Comparison of ENCODE assay signal across 9 cellular contexts in genomic region chr7:102610996-102611685, GRCh38. TPM values are rescaled to one million over a fixed set of nuclear protein-coding genes. Genes with fewer than 3 reads are reported as not detected.
DNase-seq lines count a peak whose midpoint lies in the region; ATAC-seq, FAIRE-seq and TF ChIP-seq lines count a peak whose summit lies in the region.
"Not testable (repeated sequence)": the region's sequence is repeated elsewhere in the genome, so short reads cannot be mapped to it uniquely, and the experiment has no call there.
"Had no signal": no experiment of that assay in that cellular context is flagged by ENCODE, and none has a peak within 500 bp of the region (broad histone marks: within the 10 kb centered on the region; RNA-seq: fewer than 3 reads in every experiment).

No MANE protein-coding gene starts in this region.

- H3K27me3 Mint-ChIP-seq in activated T-helper 17 cell treated with anti-CD3 and anti-CD28 coated beads, Interleukin-2, amount 50 U/mL, for 72 hours; stimulated activated memory B cell treated with anti-CD40 and anti-IgM and Interleukin-4, amounts not matched to agents 10 μg/mL and 1 μg/mL and 100 μg/mL, for 72 hours: not testable (repeated sequence)

- FAIRE-seq in GM18507 (lab: Jason Lieb, UNC): peak; percentile 73

- RAD21 ChIA-PET in HCT116 (lab: Charles Lee; ENCODE audit: low non-redundant PET in 1 of 2, low total read pairs in 2 of 2, uncharacterized antibody in 2 of 2, unreplicated experiment in 2 of 2): not testable (repeated sequence)

- not testable (repeated sequence) for H3K27ac ChIP-seq in HCT116 (ENCODE audit: low read depth, low read length)

- H2AFZ ChIP-seq in HCT116 (ENCODE audit: low read depth, low read length, poor library complexity, severe bottlenecking): not testable (repeated sequence)

- H3K4me3 ChIP-seq in HCT116 (replicated peaks in 1 of 2; ENCODE audit: low read depth in 1 of 2, low read length in 2 of 2): not testable (repeated sequence)

- H3K27me3 ChIP-seq in HCT116 (ENCODE audit: insufficient read depth, low read length): not testable (repeated sequence)

- H4K20me1 ChIP-seq in HCT116 (ENCODE audit: insufficient read depth): not testable (repeated sequence)

- not testable (repeated sequence) for DNase-seq in GM18507 (ENCODE audit: extremely low spot score, insufficient read length, low read depth); HCT116 (ENCODE audit: low read depth, low spot score); left colon

- H3K4me1 Mint-ChIP-seq in activated T-helper 17 cell treated with anti-CD3 and anti-CD28 coated beads, Interleukin-2, amount 50 U/mL, for 72 hours; stimulated activated memory B cell treated with anti-CD40 and anti-IgM and Interleukin-4, amounts not matched to agents 10 μg/mL and 1 μg/mL and 100 μg/mL, for 72 hours: not testable (repeated sequence)

- H3K4me3 Mint-ChIP-seq in activated T-helper 17 cell treated with anti-CD3 and anti-CD28 coated beads, Interleukin-2, amount 50 U/mL, for 72 hours; stimulated activated memory B cell treated with anti-CD40 and anti-IgM and Interleukin-4, amounts not matched to agents 10 μg/mL and 1 μg/mL and 100 μg/mL, for 72 hours: not testable (repeated sequence)

- not testable (repeated sequence) for TF ChIP-seq RAD21 in HCT116 (IDR thresholded peaks at IDR 0.05; ENCODE audit: low read depth)

- intact Hi-C loops in HCT116 (cut with micrococcal nuclease); left colon (cut with DNase I, micrococcal nuclease): not testable (repeated sequence)

- not testable (repeated sequence) for H3K36me3 Mint-ChIP-seq in activated T-helper 17 cell treated with anti-CD3 and anti-CD28 coated beads, Interleukin-2, amount 50 U/mL, for 72 hours (ENCODE audit: low read depth); stimulated activated memory B cell treated with anti-CD40 and anti-IgM and Interleukin-4, amounts not matched to agents 10 μg/mL and 1 μg/mL and 100 μg/mL, for 72 hours

- not testable (repeated sequence) for H3K27ac Mint-ChIP-seq in activated T-helper 17 cell treated with anti-CD3 and anti-CD28 coated beads, Interleukin-2, amount 50 U/mL, for 72 hours; stimulated activated memory B cell treated with anti-CD40 and anti-IgM and Interleukin-4, amounts not matched to agents 10 μg/mL and 1 μg/mL and 100 μg/mL, for 72 hours

- BruUV-seq in HCT116 (replicated peaks; lab: Mats Ljungman, UMichigan): not testable (repeated sequence)

- not testable (repeated sequence) for H3K9me2 ChIP-seq in HCT116 (ENCODE audit: insufficient read depth)

- H3K4me2 ChIP-seq in HCT116 (ENCODE audit: low read length): not testable (repeated sequence)

- CTCF ChIA-PET in HCT116 (lab: Charles Lee): not testable (repeated sequence)

- not testable (repeated sequence) for H3K9me3 ChIP-seq in HCT116 (ENCODE audit: control insufficient read depth in 1 of 2, insufficient read depth in 1 of 2, low read depth in 1 of 2, low read length in 2 of 2)

- not testable (repeated sequence) for H3K4me1 ChIP-seq in HCT116 (ENCODE audit: control insufficient read depth in 1 of 2, insufficient read depth in 2 of 2, low read length in 2 of 2)

- H3K9ac ChIP-seq in HCT116 (ENCODE audit: low read length): not testable (repeated sequence)

- not testable (repeated sequence) for TF ChIP-seq POLR2A in HCT116 (IDR thresholded peaks at IDR 0.05; ENCODE audit: borderline replicate concordance, extremely low read depth, insufficient read depth, insufficient read length)

- H3K9me3 Mint-ChIP-seq in activated T-helper 17 cell treated with anti-CD3 and anti-CD28 coated beads, Interleukin-2, amount 50 U/mL, for 72 hours; stimulated activated memory B cell treated with anti-CD40 and anti-IgM and Interleukin-4, amounts not matched to agents 10 μg/mL and 1 μg/mL and 100 μg/mL, for 72 hours: not testable (repeated sequence)

- POLR2A ChIA-PET in HCT116 (lab: Charles Lee): not testable (repeated sequence)

- TF ChIP-seq CTCF in HCT116 (IDR thresholded peaks at IDR 0.05 in 2 of 3, conservative IDR thresholded peaks at IDR 0.05 in 1 of 3; ENCODE audit: borderline replicate concordance in 1 of 3, insufficient read depth in 1 of 3, low read depth in 2 of 3, low read length in 2 of 3): not testable (repeated sequence)

- H3K79me2 ChIP-seq in HCT116 (ENCODE audit: insufficient read depth, low read length): not testable (repeated sequence)

- H3K36me3 ChIP-seq in HCT116 (ENCODE audit: control insufficient read depth in 1 of 2, insufficient read depth in 2 of 2, low read length in 2 of 2): not testable (repeated sequence)

- ATAC-seq in GM19438 (IDR thresholded peaks at IDR 0.05; ENCODE audit: low read depth, unreplicated experiment) (peak; percentile 35), HCT116 (peak; percentile 88), HG03039 (IDR thresholded peaks at IDR 0.05; ENCODE audit: unreplicated experiment) (peak; percentile 30), HG03520 (IDR thresholded peaks at IDR 0.05; ENCODE audit: unreplicated experiment) (peak; percentile 30), left colon (peak; percentile 51)
- ATAC-seq in activated T-helper 17 cell treated with anti-CD3 and anti-CD28 coated beads, Interleukin-2, amount 50 U/mL, for 72 hours (replicated peaks): peak; percentile 56
- peak; percentile 49 for ATAC-seq in stimulated activated memory B cell treated with anti-CD40 and anti-IgM and Interleukin-4, amounts not matched to agents 10 μg/mL and 1 μg/mL and 100 μg/mL, for 72 hours

RNA-seq across cellular contexts. Expression of gene RASA4, which starts 5.4 kb away (rescaled TPM):
- total RNA-seq in HCT116 (2021; ENCODE audit: unreplicated experiment) (18.3 TPM), left colon (10 to 100 TPM; 16.7 to 31.9 TPM)
- 9.6 and 13.1 TPM in 2 replicates for polyA plus RNA-seq in HCT116 (2012)
- 10 to 100 TPM; 29.6 to 62.9 TPM for total RNA-seq in activated T-helper 17 cell treated with anti-CD3 and anti-CD28 coated beads, Interleukin-2, amount 50 U/mL, for 72 hours

RNA-seq across cellular contexts. Expression of gene UPK3BL1, which starts 31.4 kb away (rescaled TPM):
- total RNA-seq in HCT116 (2021; ENCODE audit: unreplicated experiment) (7.1 TPM), left colon (10 to 100 TPM in 1 of 2 donors, 1 to 10 TPM in 1; 6.3 to 27.5 TPM)
- polyA plus RNA-seq in HCT116 (2012): 12.0 and 13.4 TPM in 2 replicates
- 10 to 100 TPM; 37.5 to 55.6 TPM for total RNA-seq in activated T-helper 17 cell treated with anti-CD3 and anti-CD28 coated beads, Interleukin-2, amount 50 U/mL, for 72 hours

RNA-seq across cellular contexts. Expression of gene POLR2J3, which starts 38.8 kb away (rescaled TPM):
- 14.0 TPM for total RNA-seq in HCT116 (2021; ENCODE audit: unreplicated experiment)
- polyA plus RNA-seq in HCT116 (2012): 13.4 and 16.4 TPM in 2 replicates
- 100 to 1,000 TPM in 1 of 2 donors, 10 to 100 TPM in 1; 76.6 to 101 TPM for total RNA-seq in activated T-helper 17 cell treated with anti-CD3 and anti-CD28 coated beads, Interleukin-2, amount 50 U/mL, for 72 hours
- 10 to 100 TPM; 24.1 to 27.1 TPM for total RNA-seq in left colon

RNA-seq across cellular contexts. Expression of gene SPDYE2B, which starts 39.0 kb away (rescaled TPM):
- not detected for total RNA-seq in HCT116 (2021; ENCODE audit: unreplicated experiment)
- 0.12 and 0.17 TPM in 2 replicates for polyA plus RNA-seq in HCT116 (2012)
- not detected for total RNA-seq in activated T-helper 17 cell treated with anti-CD3 and anti-CD28 coated beads, Interleukin-2, amount 50 U/mL, for 72 hours
- not detected for total RNA-seq in left colon
- total RNA-seq: Caco-2 had no signal

Comparison
In these comparisons a context has a peak if more than half of its experiments do, and no peak if none do; other contexts are left out.
1. ATAC-seq: peak in every context shown above with its lines; median percentile 88 in HCT116; 56 in activated T-helper 17 cell treated with anti-CD3 and anti-CD28 coated beads, Interleukin-2, amount 50 U/mL, for 72 hours; 51 in left colon; 49 in stimulated activated memory B cell treated with anti-CD40 and anti-IgM and Interleukin-4, amounts not matched to agents 10 μg/mL and 1 μg/mL and 100 μg/mL, for 72 hours; 35 in GM19438; 30 in HG03039; 30 in HG03520.